Comparison of ENCODE assay signal across 8 cellular contexts in genomic region chr3:184361932-184362667, GRCh38. TPM values are rescaled to one million over a fixed set of nuclear protein-coding genes. Genes with fewer than 3 reads are reported as not detected.
DNase-seq lines count a peak whose midpoint lies in the region; ATAC-seq, FAIRE-seq and TF ChIP-seq lines count a peak whose summit lies in the region.

No MANE protein-coding gene starts in this region.

- intact Hi-C loops in HepG2 (cut with micrococcal nuclease; ENCODE audit: unreplicated experiment), result no loop called here

- no peaks in the 10 kb centered on the region for H3K27me3 ChIP-seq in WERI-Rb-1 (ENCODE audit: insufficient read depth, low read depth, severe bottlenecking)
- no peaks in the 10 kb centered on the region; a peak in 1 of 5 replicates for H3K27me3 ChIP-seq in HepG2 (ENCODE audit: control insufficient read depth in 1 of 2, insufficient read depth in 2 of 2, low read length in 2 of 2)

- H4K20me1 ChIP-seq in HepG2 (ENCODE audit: insufficient read depth, low read length), result peaks cover 7% of the 10 kb centered on the region; the same call in 1 of the 2 replicates

- FAIRE-seq in HepG2 (lab: Jason Lieb, UNC), result no peak

- CTCF ChIA-PET in HepG2 (lab: Yijun Ruan, JAX; ENCODE audit: low intra/inter-chr PET ratio, low total read pairs), result no interaction called here

- peak; percentile 73 for DNase-seq in Caki2 (ENCODE audit: low read depth)
- DNase-seq in NCI-H1105 treated with DMSO at 0.1 percent for 48 hours (lab: John Stamatoyannopoulos, UW), result peak; percentile 83
- no peak for DNase-seq in WERI-Rb-1
- peak; percentile 57 for DNase-seq in choroid plexus epithelial cell (ENCODE audit: low read depth)
- no peak for DNase-seq in HepG2 (ENCODE audit: low spot score)
- peak; percentile 30 to 52 for DNase-seq in stimulated activated CD4-positive, alpha-beta T cell treated with anti-CD3 and anti-CD28 coated beads, Interleukin-4, amount 100 ng/mL, for 4 hours

- peak overlapping the region; percentile 97 for H3K9ac ChIP-seq in HepG2 (ENCODE audit: insufficient read depth, low read depth, low read length)

- H3K4me3 ChIP-seq in WERI-Rb-1 (ENCODE audit: low read depth, low read length), result peak overlapping the region; percentile 91
- H3K4me3 ChIP-seq in choroid plexus epithelial cell (ENCODE audit: low read depth, low read length), result peak overlapping the region; percentile 81
- peak overlapping the region; percentile 93 to 96 (median 96) for H3K4me3 ChIP-seq in HepG2 (replicated peaks in 1 of 3; ENCODE audit: insufficient read depth in 1 of 3, low read depth in 2 of 3, low read length in 3 of 3)

- TF ChIP-seq CTCF in WERI-Rb-1 (IDR thresholded peaks at IDR 0.05; ENCODE audit: low read depth, low read length) (no peak), choroid plexus epithelial cell (conservative IDR thresholded peaks at IDR 0.05; ENCODE audit: low read depth, low read length) (no peak), HepG2 (CRISPR knock-in tag; IDR thresholded peaks at IDR 0.05) (no peak)

- H2AFZ ChIP-seq in HepG2 (ENCODE audit: low read length), result no peak overlapping the region

- peaks cover 49% of the 10 kb centered on the region for H3K4me1 ChIP-seq in HepG2 (ENCODE audit: insufficient read depth, low read length)

- TSS peak; percentile 58 for BruUV-seq in HepG2 (replicated peaks; lab: Mats Ljungman, UMichigan)

- H3K79me2 ChIP-seq in HepG2 (ENCODE audit: insufficient read depth, low read length), result peaks cover 31% of the 10 kb centered on the region

- WGBS in HepG2 (ENCODE audit: low lambda C conversion rate), result under 1% methylated on average over 29 of the region's 38 CpGs

- H3K4me2 ChIP-seq in HepG2 (ENCODE audit: low read depth, low read length), result peak overlapping the region; percentile 100

- TF ChIP-seq RAD21 in HepG2 (CRISPR knock-in tag; IDR thresholded peaks at IDR 0.05), result no peak; the same call in 1 of the 2 replicates

- H3K9me3 ChIP-seq in WERI-Rb-1 (ENCODE audit: severe bottlenecking) (no peaks in the 10 kb centered on the region), HepG2 (ENCODE audit: low read length) (no peaks in the 10 kb centered on the region)

- H3K36me3 ChIP-seq in WERI-Rb-1 (peaks cover 41% of the 10 kb centered on the region), HepG2 (replicated peaks in 1 of 2; ENCODE audit: control insufficient read depth in 1 of 2, insufficient read depth in 2 of 2, low read length in 2 of 2) (peaks cover 12 to 30% of the 10 kb centered on the region in 2 experiments)

- ATAC-seq in GM21723 (IDR thresholded peaks at IDR 0.05; ENCODE audit: unreplicated experiment) (peak; percentile 5), HepG2 (peak; percentile 28), GM19328 (IDR thresholded peaks at IDR 0.05; ENCODE audit: unreplicated experiment) (no peak)

- in situ Hi-C loops in Caki2 (cut with HindIII; ENCODE audit: low pct_unique_long_range_greater_than_20kb, low sequenced_read_pairs), result loop anchor here (25.0 kb wide), 1 partner anchor 175 kb away; no protein-coding TSS in a partner anchor
- in situ Hi-C loops in HepG2 (cut with HindIII; ENCODE audit: extremely low pct_ligation_motif_present, low pct_unique_long_range_greater_than_20kb), result no loop called here

- POLR2A ChIA-PET in HepG2 (lab: Yijun Ruan, JAX), result interaction anchor here (0.7 to 2.9 kb wide), 17 partner anchors 8 to 176 kb away, joined by 3 to 18 read pairs (median 5); partner anchors contain the start of genes ABCF3, CHRD and FAM131A

- H3K27ac ChIP-seq in WERI-Rb-1 (peak overlapping the region; percentile 97), HepG2 (ENCODE audit: extremely low read length, insufficient read depth, low read length) (peak overlapping the region; percentile 97)

- TF ChIP-seq POLR2A in HepG2 (IDR thresholded peaks at IDR 0.05; ENCODE audit: insufficient read depth in 1 of 2, low read depth in 2 of 2, low read length in 2 of 2), result peak in 1 of 2 experiments; percentile 74; a peak in 2 of 4 replicates

- TF ChIP-seq EP300 in HepG2 (IDR thresholded peaks at IDR 0.05; ENCODE audit: low read depth in 2 of 2, low read length in 2 of 2) (no peak), HepG2 (CRISPR knock-in tag; IDR thresholded peaks at IDR 0.05; ENCODE audit: borderline replicate concordance) (no peak)

RNA-seq across cellular contexts. Expression of gene POLR2H, which starts 0.6 kb away (rescaled TPM):
- total RNA-seq in Caki2 (2014; rRNA removed; shearing (Covaris generic); ENCODE audit: low replicate concordance), result 139 and 169 TPM in 2 replicates
- 109 and 118 TPM in 2 replicates for total RNA-seq in HepG2 (2016; rRNA removed; fragmentation: Illumina TruSeq; extraction: Trizol)
- total RNA-seq in HepG2 (2016; cell fraction: cytosol; rRNA removed; fragmentation: Illumina TruSeq; extraction: Trizol; ENCODE audit: low read depth), result 85.0 and 90.2 TPM in 2 replicates
- 113 and 114 TPM in 2 replicates for total RNA-seq in HepG2 (2016; cell fraction: insoluble cytoplasmic fraction; rRNA removed; fragmentation: Illumina TruSeq; extraction: Trizol)
- 110 and 111 TPM in 2 replicates for total RNA-seq in HepG2 (2016; cell fraction: membrane; rRNA removed; fragmentation: Illumina TruSeq; extraction: Trizol)
- 97.2 and 98.4 TPM in 2 replicates for total RNA-seq in HepG2 (2016; cell fraction: nucleus; rRNA removed; fragmentation: Illumina TruSeq; extraction: Trizol)
- polyA plus RNA-seq in HepG2 (2011; rRNA removed), result 165 and 194 TPM in 2 replicates
- polyA plus RNA-seq in HepG2 (2011; cell fraction: cytosol; rRNA removed), result 159 and 209 TPM in 2 replicates
- 292 and 351 TPM in 2 replicates for polyA plus RNA-seq in HepG2 (2011; cell fraction: nucleus; rRNA removed)
- polyA plus RNA-seq in HepG2 (2012), result 85.4 and 92.7 TPM in 2 replicates
- polyA plus RNA-seq in HepG2 (2016; cell fraction: cytosol; fragmentation: Illumina TruSeq; extraction: Trizol; ENCODE audit: low read depth), result 70.3 and 83.0 TPM in 2 replicates
- polyA plus RNA-seq in HepG2 (2016; cell fraction: insoluble cytoplasmic fraction; fragmentation: Illumina TruSeq; extraction: Trizol; ENCODE audit: low read depth), result 116 and 125 TPM in 2 replicates
- 90.4 and 98.9 TPM in 2 replicates for polyA plus RNA-seq in HepG2 (2016; cell fraction: membrane; fragmentation: Illumina TruSeq; extraction: Trizol; ENCODE audit: low read depth)
- polyA plus RNA-seq in HepG2 (2016; cell fraction: nucleus; fragmentation: Illumina TruSeq; extraction: Trizol; ENCODE audit: insufficient read depth, low read depth), result 259 and 265 TPM in 2 replicates
- 73.2 and 182 TPM in 2 replicates for polyA minus RNA-seq in HepG2 (2011; rRNA and poly(A)+ RNA removed; ENCODE audit: low replicate concordance)
- 38.2 and 41.4 TPM in 2 replicates for polyA minus RNA-seq in HepG2 (2011; cell fraction: cytosol; rRNA and poly(A)+ RNA removed)
- polyA minus RNA-seq in HepG2 (2011; cell fraction: nucleus; rRNA and poly(A)+ RNA removed), result 89.4 and 96.7 TPM in 2 replicates

RNA-seq across cellular contexts. Expression of gene CLCN2, which starts 0.7 kb away (rescaled TPM):
- 2.0 and 20.2 TPM in 2 replicates for total RNA-seq in Caki2 (2014; rRNA removed; shearing (Covaris generic); ENCODE audit: low replicate concordance)
- 5.2 and 13.5 TPM in 2 replicates for total RNA-seq in HepG2 (2016; rRNA removed; fragmentation: Illumina TruSeq; extraction: Trizol)
- 6.6 and 7.6 TPM in 2 replicates for total RNA-seq in HepG2 (2016; cell fraction: cytosol; rRNA removed; fragmentation: Illumina TruSeq; extraction: Trizol; ENCODE audit: low read depth)
- 3.5 and 14.3 TPM in 2 replicates for total RNA-seq in HepG2 (2016; cell fraction: insoluble cytoplasmic fraction; rRNA removed; fragmentation: Illumina TruSeq; extraction: Trizol)
- 5.6 and 6.9 TPM in 2 replicates for total RNA-seq in HepG2 (2016; cell fraction: membrane; rRNA removed; fragmentation: Illumina TruSeq; extraction: Trizol)
- total RNA-seq in HepG2 (2016; cell fraction: nucleus; rRNA removed; fragmentation: Illumina TruSeq; extraction: Trizol), result 19.4 and 22.0 TPM in 2 replicates
- 11.4 and 14.3 TPM in 2 replicates for polyA plus RNA-seq in HepG2 (2011; rRNA removed)
- 5.5 and 6.4 TPM in 2 replicates for polyA plus RNA-seq in HepG2 (2011; cell fraction: cytosol; rRNA removed)
- 41.8 and 47.0 TPM in 2 replicates for polyA plus RNA-seq in HepG2 (2011; cell fraction: nucleus; rRNA removed)
- polyA plus RNA-seq in HepG2 (2012), result 5.4 and 6.1 TPM in 2 replicates
- polyA plus RNA-seq in HepG2 (2016; cell fraction: cytosol; fragmentation: Illumina TruSeq; extraction: Trizol; ENCODE audit: low read depth), result 2.0 and 2.6 TPM in 2 replicates
- polyA plus RNA-seq in HepG2 (2016; cell fraction: insoluble cytoplasmic fraction; fragmentation: Illumina TruSeq; extraction: Trizol; ENCODE audit: low read depth), result 4.8 and 5.5 TPM in 2 replicates
- polyA plus RNA-seq in HepG2 (2016; cell fraction: membrane; fragmentation: Illumina TruSeq; extraction: Trizol; ENCODE audit: low read depth), result 3.7 and 4.4 TPM in 2 replicates
- 50.3 and 58.1 TPM in 2 replicates for polyA plus RNA-seq in HepG2 (2016; cell fraction: nucleus; fragmentation: Illumina TruSeq; extraction: Trizol; ENCODE audit: insufficient read depth, low read depth)
- polyA minus RNA-seq in HepG2 (2011; rRNA and poly(A)+ RNA removed; ENCODE audit: low replicate concordance), result 29.7 and 47.2 TPM in 2 replicates
- polyA minus RNA-seq in HepG2 (2011; cell fraction: cytosol; rRNA and poly(A)+ RNA removed), result 5.3 and 6.0 TPM in 2 replicates
- 26.4 and 31.7 TPM in 2 replicates for polyA minus RNA-seq in HepG2 (2011; cell fraction: nucleus; rRNA and poly(A)+ RNA removed)

RNA-seq across cellular contexts. Expression of gene THPO, which starts 15.9 kb away (rescaled TPM):
- total RNA-seq in Caki2 (2014; rRNA removed; shearing (Covaris generic); ENCODE audit: low replicate concordance), result 0.61 TPM in 1 of 2 replicates, not detected in the other
- total RNA-seq in HepG2 (2016; rRNA removed; fragmentation: Illumina TruSeq; extraction: Trizol), result 2.8 and 2.9 TPM in 2 replicates
- total RNA-seq in HepG2 (2016; cell fraction: cytosol; rRNA removed; fragmentation: Illumina TruSeq; extraction: Trizol; ENCODE audit: low read depth), result 2.6 and 3.9 TPM in 2 replicates
- 2.3 and 2.8 TPM in 2 replicates for total RNA-seq in HepG2 (2016; cell fraction: insoluble cytoplasmic fraction; rRNA removed; fragmentation: Illumina TruSeq; extraction: Trizol)
- 5.2 and 5.5 TPM in 2 replicates for total RNA-seq in HepG2 (2016; cell fraction: membrane; rRNA removed; fragmentation: Illumina TruSeq; extraction: Trizol)
- 2.5 and 4.7 TPM in 2 replicates for total RNA-seq in HepG2 (2016; cell fraction: nucleus; rRNA removed; fragmentation: Illumina TruSeq; extraction: Trizol)
- polyA plus RNA-seq in HepG2 (2011; rRNA removed), result 4.7 and 4.8 TPM in 2 replicates
- 4.9 and 5.7 TPM in 2 replicates for polyA plus RNA-seq in HepG2 (2011; cell fraction: cytosol; rRNA removed)
- 7.5 and 7.9 TPM in 2 replicates for polyA plus RNA-seq in HepG2 (2011; cell fraction: nucleus; rRNA removed)
- 7.3 and 8.9 TPM in 2 replicates for polyA plus RNA-seq in HepG2 (2012)
- 7.6 and 11.0 TPM in 2 replicates for polyA plus RNA-seq in HepG2 (2016; cell fraction: cytosol; fragmentation: Illumina TruSeq; extraction: Trizol; ENCODE audit: low read depth)
- polyA plus RNA-seq in HepG2 (2016; cell fraction: insoluble cytoplasmic fraction; fragmentation: Illumina TruSeq; extraction: Trizol; ENCODE audit: low read depth), result 7.4 and 10.7 TPM in 2 replicates
- polyA plus RNA-seq in HepG2 (2016; cell fraction: membrane; fragmentation: Illumina TruSeq; extraction: Trizol; ENCODE audit: low read depth), result 17.1 and 18.8 TPM in 2 replicates
- 13.0 and 14.1 TPM in 2 replicates for polyA plus RNA-seq in HepG2 (2016; cell fraction: nucleus; fragmentation: Illumina TruSeq; extraction: Trizol; ENCODE audit: insufficient read depth, low read depth)
- 0.61 and 6.7 TPM in 2 replicates for polyA minus RNA-seq in HepG2 (2011; rRNA and poly(A)+ RNA removed; ENCODE audit: low replicate concordance)
- 3.9 and 5.5 TPM in 2 replicates for polyA minus RNA-seq in HepG2 (2011; cell fraction: cytosol; rRNA and poly(A)+ RNA removed)
- 4.0 and 4.8 TPM in 2 replicates for polyA minus RNA-seq in HepG2 (2011; cell fraction: nucleus; rRNA and poly(A)+ RNA removed)

RNA-seq across cellular contexts. Expression of gene CHRD, which starts 17.8 kb away (rescaled TPM):
- 0.84 TPM in 1 of 2 replicates, not detected in the other for total RNA-seq in Caki2 (2014; rRNA removed; shearing (Covaris generic); ENCODE audit: low replicate concordance)
- total RNA-seq in HepG2 (2016; rRNA removed; fragmentation: Illumina TruSeq; extraction: Trizol), result 3.4 and 22.2 TPM in 2 replicates
- 16.0 and 17.2 TPM in 2 replicates for total RNA-seq in HepG2 (2016; cell fraction: cytosol; rRNA removed; fragmentation: Illumina TruSeq; extraction: Trizol; ENCODE audit: low read depth)
- total RNA-seq in HepG2 (2016; cell fraction: insoluble cytoplasmic fraction; rRNA removed; fragmentation: Illumina TruSeq; extraction: Trizol), result 2.6 and 23.2 TPM in 2 replicates
- total RNA-seq in HepG2 (2016; cell fraction: membrane; rRNA removed; fragmentation: Illumina TruSeq; extraction: Trizol), result 2.9 and 4.1 TPM in 2 replicates
- total RNA-seq in HepG2 (2016; cell fraction: nucleus; rRNA removed; fragmentation: Illumina TruSeq; extraction: Trizol), result 31.4 and 33.6 TPM in 2 replicates
- 35.2 and 59.2 TPM in 2 replicates for polyA plus RNA-seq in HepG2 (2011; rRNA removed)
- 5.2 and 6.9 TPM in 2 replicates for polyA plus RNA-seq in HepG2 (2011; cell fraction: cytosol; rRNA removed)
- 977 and 1,005 TPM in 2 replicates for polyA plus RNA-seq in HepG2 (2011; cell fraction: nucleus; rRNA removed)
- 28.8 and 40.2 TPM in 2 replicates for polyA plus RNA-seq in HepG2 (2012)
- 0.42 and 0.59 TPM in 2 replicates for polyA plus RNA-seq in HepG2 (2016; cell fraction: cytosol; fragmentation: Illumina TruSeq; extraction: Trizol; ENCODE audit: low read depth)
- polyA plus RNA-seq in HepG2 (2016; cell fraction: insoluble cytoplasmic fraction; fragmentation: Illumina TruSeq; extraction: Trizol; ENCODE audit: low read depth), result 2.7 and 3.7 TPM in 2 replicates
- 1.1 and 1.5 TPM in 2 replicates for polyA plus RNA-seq in HepG2 (2016; cell fraction: membrane; fragmentation: Illumina TruSeq; extraction: Trizol; ENCODE audit: low read depth)
- polyA plus RNA-seq in HepG2 (2016; cell fraction: nucleus; fragmentation: Illumina TruSeq; extraction: Trizol; ENCODE audit: insufficient read depth, low read depth), result 155 and 159 TPM in 2 replicates
- 1.3 and 22.4 TPM in 2 replicates for polyA minus RNA-seq in HepG2 (2011; rRNA and poly(A)+ RNA removed; ENCODE audit: low replicate concordance)
- polyA minus RNA-seq in HepG2 (2011; cell fraction: cytosol; rRNA and poly(A)+ RNA removed), result 3.4 and 5.3 TPM in 2 replicates
- 74.3 and 78.8 TPM in 2 replicates for polyA minus RNA-seq in HepG2 (2011; cell fraction: nucleus; rRNA and poly(A)+ RNA removed)

RNA-seq across cellular contexts. Expression of gene FAM131A, which starts 24.7 kb away (rescaled TPM):
- 33.4 and 39.2 TPM in 2 replicates for total RNA-seq in Caki2 (2014; rRNA removed; shearing (Covaris generic); ENCODE audit: low replicate concordance)
- 7.4 and 9.3 TPM in 2 replicates for total RNA-seq in HepG2 (2016; rRNA removed; fragmentation: Illumina TruSeq; extraction: Trizol)
- 2.3 and 2.5 TPM in 2 replicates for total RNA-seq in HepG2 (2016; cell fraction: cytosol; rRNA removed; fragmentation: Illumina TruSeq; extraction: Trizol; ENCODE audit: low read depth)
- 4.8 and 8.7 TPM in 2 replicates for total RNA-seq in HepG2 (2016; cell fraction: insoluble cytoplasmic fraction; rRNA removed; fragmentation: Illumina TruSeq; extraction: Trizol)
- total RNA-seq in HepG2 (2016; cell fraction: membrane; rRNA removed; fragmentation: Illumina TruSeq; extraction: Trizol), result 7.8 and 8.3 TPM in 2 replicates
- 4.4 and 6.5 TPM in 2 replicates for total RNA-seq in HepG2 (2016; cell fraction: nucleus; rRNA removed; fragmentation: Illumina TruSeq; extraction: Trizol)
- 9.2 and 14.1 TPM in 2 replicates for polyA plus RNA-seq in HepG2 (2011; rRNA removed)
- polyA plus RNA-seq in HepG2 (2011; cell fraction: cytosol; rRNA removed), result 11.9 and 16.8 TPM in 2 replicates
- polyA plus RNA-seq in HepG2 (2011; cell fraction: nucleus; rRNA removed), result 23.9 and 25.8 TPM in 2 replicates
- polyA plus RNA-seq in HepG2 (2012), result 5.8 and 9.8 TPM in 2 replicates
- polyA plus RNA-seq in HepG2 (2016; cell fraction: cytosol; fragmentation: Illumina TruSeq; extraction: Trizol; ENCODE audit: low read depth), result 2.3 and 3.2 TPM in 2 replicates
- 5.3 and 7.8 TPM in 2 replicates for polyA plus RNA-seq in HepG2 (2016; cell fraction: insoluble cytoplasmic fraction; fragmentation: Illumina TruSeq; extraction: Trizol; ENCODE audit: low read depth)
- 5.7 and 5.8 TPM in 2 replicates for polyA plus RNA-seq in HepG2 (2016; cell fraction: membrane; fragmentation: Illumina TruSeq; extraction: Trizol; ENCODE audit: low read depth)
- polyA plus RNA-seq in HepG2 (2016; cell fraction: nucleus; fragmentation: Illumina TruSeq; extraction: Trizol; ENCODE audit: insufficient read depth, low read depth), result 12.3 and 13.4 TPM in 2 replicates
- 22.1 and 24.2 TPM in 2 replicates for polyA minus RNA-seq in HepG2 (2011; rRNA and poly(A)+ RNA removed; ENCODE audit: low replicate concordance)
- polyA minus RNA-seq in HepG2 (2011; cell fraction: cytosol; rRNA and poly(A)+ RNA removed), result 7.0 and 7.3 TPM in 2 replicates
- 7.0 and 9.2 TPM in 2 replicates for polyA minus RNA-seq in HepG2 (2011; cell fraction: nucleus; rRNA and poly(A)+ RNA removed)

Comparison
In these comparisons a context has a peak if more than half of its experiments do, and no peak if none do; other contexts are left out.
1. DNase-seq: peak in Caki2 (single experiment), NCI-H1105 treated with DMSO at 0.1 percent for 48 hours (single experiment), choroid plexus epithelial cell (single experiment) and stimulated activated CD4-positive, alpha-beta T cell treated with anti-CD3 and anti-CD28 coated beads, Interleukin-4, amount 100 ng/mL, for 4 hours (2 of 2); none in WERI-Rb-1 (single experiment) and HepG2 (single experiment).
2. Peak in every context shown above with its lines, with median percentiles within 50 percentile points of each other: H3K4me3 ChIP-seq.